ENCODE assay signal across 28 cellular contexts in the genomic region with DNA sequence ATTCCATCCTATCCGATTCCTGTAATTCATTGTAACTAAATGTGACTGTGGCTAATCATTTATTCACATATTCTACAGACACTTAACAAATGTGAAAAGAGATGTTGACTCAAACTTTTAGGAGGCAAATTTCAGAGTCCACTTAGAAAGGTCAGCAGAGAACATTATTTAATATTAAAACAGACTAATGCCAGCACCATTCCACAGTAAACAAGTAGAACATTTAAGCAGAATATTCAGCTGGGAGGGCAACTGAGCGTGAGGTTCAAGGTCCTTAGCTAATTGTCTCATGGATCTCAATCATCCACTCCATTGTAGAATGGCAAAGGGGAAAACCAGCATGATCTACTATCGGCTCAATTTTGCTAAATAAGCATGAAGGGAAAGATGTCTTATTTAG. TPM values are rescaled to one million over a fixed set of nuclear protein-coding genes. Genes with fewer than 3 reads are reported as not detected.
"Had no signal": no experiment of that assay in that cellular context is flagged by ENCODE, and none has a peak within 500 bp of the region (broad histone marks: within the 10 kb centered on the region; RNA-seq: fewer than 3 reads in every experiment).

No MANE protein-coding gene starts in this region.

- H3K4me1 ChIP-seq: neural progenitor cell, parathyroid adenoma, spleen, suprapubic skin, testis, upper lobe of right lung, uterus had no signal

- H3K27ac ChIP-seq: neural progenitor cell, ovary, parathyroid adenoma, psoas muscle, skin epidermis, spleen, suprapubic skin, testis, tibial artery, transverse colon, upper lobe of right lung, uterus had no signal

- ATAC-seq: natural killer cell; psoas muscle; right cardiac atrium; sciatic nerve; stimulated activated memory B cell treated with anti-CD40 and anti-IgM and Interleukin-4, amounts not matched to agents 10 μg/mL and 1 μg/mL and 100 μg/mL, for 72 hours; stimulated activated naive CD8-positive, alpha-beta T cell treated with anti-CD3 and anti-CD28 coated beads, Interleukin-15, amount 100 ng/mL, for 72 hours; stimulated activated naive CD8-positive, alpha-beta T cell treated with anti-CD3 and anti-CD28 coated beads, Interleukin-15, Interleukin-2, amounts not matched to agents 100 U/mL and 50 U/mL, for 24 hours; upper lobe of right lung had no signal

- H3K9me3 ChIP-seq: ovary, psoas muscle, suprapubic skin, testis, tibial artery, transverse colon, upper lobe of right lung, uterus had no signal

- H3K36me3 ChIP-seq: neural progenitor cell, ovary, spleen, suprapubic skin, tibial artery, transverse colon, upper lobe of right lung, uterus had no signal

- H3K9ac ChIP-seq: neural progenitor cell, parathyroid adenoma had no signal

- H3K27me3 ChIP-seq: neural progenitor cell, ovary, spleen, suprapubic skin, testis, tibial artery, transverse colon, upper lobe of right lung, uterus had no signal

- DNase-seq: natural killer cell; occipital lobe; ovary; posterior cingulate gyrus; psoas muscle; right cardiac atrium; spleen; stimulated activated CD4-positive, alpha-beta T cell treated with anti-CD3 and anti-CD28 coated beads, Interleukin-12 subunit alpha, Interleukin-12 subunit beta, amount 100 ng/mL, for 4 hours; stimulated activated CD4-positive, alpha-beta T cell treated with anti-CD3 and anti-CD28 coated beads, Interleukin-1b, Interleukin-23, amount 100 ng/mL, for 48 hours; stimulated activated CD4-positive, alpha-beta T cell treated with anti-CD3 and anti-CD28 coated beads, Interleukin-4, amount 100 ng/mL, for 1 hour; stimulated activated CD4-positive, alpha-beta T cell treated with anti-CD3 and anti-CD28 coated beads, Interleukin-4, amount 100 ng/mL, for 4 hours; stimulated activated CD8-positive, alpha-beta memory T cell treated with anti-CD3 and anti-CD28 coated beads, Interleukin-4, amount 100 ng/mL, for 48 hours; stimulated activated naive CD4-positive, alpha-beta T cell; stimulated activated naive CD8-positive, alpha-beta T cell treated with anti-CD3 and anti-CD28 coated beads, Interleukin-15, amount 100 ng/mL, for 72 hours; stimulated activated naive CD8-positive, alpha-beta T cell treated with anti-CD3 and anti-CD28 coated beads, Interleukin-15, Interleukin-2, amounts not matched to agents 100 U/mL and 50 U/mL, for 24 hours; substantia nigra; testis; tibial artery; transverse colon; upper lobe of right lung; uterus had no signal

- H3K4me3 ChIP-seq: neural progenitor cell, ovary, psoas muscle, skin epidermis, smooth muscle cell, spleen, suprapubic skin, testis, tibial artery, transverse colon, upper lobe of right lung, uterus had no signal

RNA-seq across cellular contexts. Expression of a gene that starts 5.1 kb away (rescaled TPM):
- total RNA-seq: natural killer cell, psoas muscle, suprapubic skin, upper lobe of right lung had no signal
